Comparison of ENCODE assay signal across 21 cellular contexts in the genomic region with DNA sequence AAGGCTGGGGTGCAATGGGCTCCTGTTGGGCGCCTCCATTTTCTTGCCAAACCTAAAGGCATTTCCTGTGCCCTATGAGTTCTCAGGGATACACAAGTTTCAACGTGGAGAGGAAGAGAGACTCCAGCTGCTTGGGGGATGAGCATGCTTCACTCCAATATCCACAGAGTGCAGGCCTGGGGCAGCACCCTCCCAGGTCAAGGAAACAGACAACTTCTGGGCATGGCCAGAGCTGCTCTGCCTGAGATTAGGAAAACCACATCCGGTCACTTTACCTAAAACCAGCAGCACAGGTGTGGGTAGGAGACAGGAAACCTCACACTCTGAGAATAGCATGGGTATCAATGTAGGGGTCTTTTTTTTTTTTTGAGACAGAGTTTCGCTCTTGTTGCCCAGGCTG. TPM values are rescaled to one million over a fixed set of nuclear protein-coding genes. Genes with fewer than 3 reads are reported as not detected.
DNase-seq lines count a peak whose midpoint lies in the region; ATAC-seq and TF ChIP-seq lines count a peak whose summit lies in the region.
"Had no signal": no experiment of that assay in that cellular context is flagged by ENCODE, and none has a peak within 500 bp of the region (broad histone marks: within the 10 kb centered on the region; RNA-seq: fewer than 3 reads in every experiment).

No MANE protein-coding gene starts in this region.

- ATAC-seq in RWPE2 (ENCODE audit: low read depth) (peak; percentile 42), lower lobe of right lung (no peak), upper lobe of left lung (ENCODE audit: low FRiP score in 2 of 2) (no peak)
- ATAC-seq: activated CD4-positive, CD25-positive, alpha-beta regulatory T cell treated with anti-CD3 and anti-CD28 coated beads, Interleukin-2, amount 50 U/mL, for 24 hours; activated T-cell treated with anti-CD3 and anti-CD28 coated beads, Interleukin-2, amount 50 U/mL, for 4 hours; natural killer cell; SK-N-SH treated with all-trans-retinoic acid at 6 μM for 48 hours had no signal

- H3K36me3 Mint-ChIP-seq in MCF 10A (ENCODE audit: insufficient read depth, unreplicated experiment), result peaks cover 26% of the 10 kb centered on the region

- in situ Hi-C loops in mammary epithelial cell (cut with MboI; ENCODE audit: low sequenced_read_pairs in 2 of 2), result no loop called here

- H3K4me3 ChIP-seq in mammary epithelial cell (replicated peaks in 1 of 3; ENCODE audit: insufficient read depth in 1 of 3, low read depth in 2 of 3, low read length in 3 of 3) (no peak overlapping the region), RWPE2 (ENCODE audit: severe bottlenecking) (no peak overlapping the region), lower lobe of right lung (no peak overlapping the region), upper lobe of left lung (no peak overlapping the region)
- H3K4me3 ChIP-seq: ascending aorta, MG63 had no signal

- intact Hi-C loops in mammary epithelial cell (cut with micrococcal nuclease), result loop anchor here (5.0 kb wide), 1 partner anchor 42 kb away; a partner anchor contains a TSS
- intact Hi-C loops in MCF 10A (cut with micrococcal nuclease), result loop anchor here (5.0 kb wide), 1 partner anchor 73 kb away; a partner anchor contains a TSS
- intact Hi-C loops in lower lobe of right lung (cut with DNase I), result no loop called here

- no peak overlapping the region for H3K9ac ChIP-seq in mammary epithelial cell (ENCODE audit: insufficient read depth, low read length)

- no peak overlapping the region for H3K27ac ChIP-seq in mammary epithelial cell (ENCODE audit: insufficient read depth, low read depth, low read length)
- H3K27ac ChIP-seq in RWPE2 (ENCODE audit: poor library complexity, severe bottlenecking), result peak overlapping the region; percentile 94
- H3K27ac ChIP-seq in lower lobe of right lung, result peak overlapping the region; percentile 14
- H3K27ac ChIP-seq in upper lobe of left lung, result peak overlapping the region in 3 of 4 donors; percentile 65 to 83 (median 69)

- TF ChIP-seq POLR2A in upper lobe of left lung (IDR thresholded peaks at IDR 0.05), result no peak

- no peaks in the 10 kb centered on the region for H3K27me3 Mint-ChIP-seq in MCF 10A (ENCODE audit: insufficient read depth, unreplicated experiment)

- TF ChIP-seq CTCF in mammary epithelial cell (conservative IDR thresholded peaks at IDR 0.05 in 1 of 2, IDR thresholded peaks at IDR 0.05 in 1 of 2; ENCODE audit: extremely low read depth in 1 of 2, insufficient read depth in 1 of 2, low read depth in 1 of 2, low read length in 2 of 2) (no peak), MCF 10A (IDR thresholded peaks at IDR 0.05; ENCODE audit: unreplicated experiment) (no peak), RWPE2 (IDR thresholded peaks at IDR 0.05; ENCODE audit: poor library complexity, severe bottlenecking) (no peak), lower lobe of right lung (IDR thresholded peaks at IDR 0.05) (no peak), upper lobe of left lung (IDR thresholded peaks at IDR 0.05) (no peak)

- no TSS peak for BruUV-seq in mammary epithelial cell (replicated peaks; lab: Mats Ljungman, UMichigan)
- BruUV-seq in MCF 10A (replicated peaks; lab: Mats Ljungman, UMichigan), result no TSS peak

- no peak overlapping the region for H3K4me3 Mint-ChIP-seq in MCF 10A (ENCODE audit: unreplicated experiment)
- H3K4me3 Mint-ChIP-seq: activated T-cell treated with anti-CD3 and anti-CD28 coated beads, Interleukin-2, amount 50 U/mL, for 4 hours; natural killer cell had no signal

- TF ChIP-seq EP300 in upper lobe of left lung (IDR thresholded peaks at IDR 0.05), result no peak

- H3K4me2 ChIP-seq in mammary epithelial cell (ENCODE audit: insufficient read depth, low read depth, low read length), result no peak overlapping the region

- no peaks in the 10 kb centered on the region for H4K20me1 ChIP-seq in mammary epithelial cell (ENCODE audit: insufficient read depth, low read length)

- H3K4me1 Mint-ChIP-seq in MCF 10A (ENCODE audit: insufficient read depth, unreplicated experiment), result peaks cover 23% of the 10 kb centered on the region

- no peak overlapping the region for H2AFZ ChIP-seq in mammary epithelial cell (ENCODE audit: low read depth, low read length)

- no peak overlapping the region for H3K27ac Mint-ChIP-seq in MCF 10A (ENCODE audit: low read depth, unreplicated experiment)

- WGBS in mammary epithelial cell (ENCODE audit: low coverage, missing lambda C conversion rate), result 60% methylated on average over 3 of the region's 4 CpGs
- 75 to 93% methylated on average over 3 to 4 of the region's 4 CpGs for WGBS in upper lobe of left lung, 2 donors

- peaks cover 33% of the 10 kb centered on the region for H3K79me2 ChIP-seq in mammary epithelial cell (ENCODE audit: insufficient read depth, low read length)

- CTCF ChIA-PET in mammary epithelial cell (lab: Charles Lee; ENCODE audit: low non-redundant PET), result no interaction called here
- CTCF ChIA-PET in MCF 10A (lab: Yijun Ruan, JAX), result interaction anchor here (0.7 kb wide), 1 partner anchor 16 kb away, joined by 3 read pairs; no protein-coding TSS in a partner anchor

- H3K4me1 ChIP-seq in mammary epithelial cell (ENCODE audit: insufficient read depth, low read length) (peaks cover 44% of the 10 kb centered on the region), RWPE2 (ENCODE audit: insufficient read depth, poor library complexity, severe bottlenecking) (peaks cover 44% of the 10 kb centered on the region), lower lobe of right lung (peaks cover 32% of the 10 kb centered on the region), upper lobe of left lung (peaks cover 25 to 49% (median 38%) of the 10 kb centered on the region in 4 donors)

- H3K36me3 ChIP-seq in mammary epithelial cell (ENCODE audit: insufficient read depth, low read length), result peaks cover 12% of the 10 kb centered on the region
- H3K36me3 ChIP-seq in RWPE2 (ENCODE audit: low read depth), result peaks cover 28% of the 10 kb centered on the region
- H3K36me3 ChIP-seq in lower lobe of right lung, result peaks cover 47% of the 10 kb centered on the region
- peaks cover 8 to 47% (median 44%) of the 10 kb centered on the region in 4 donors for H3K36me3 ChIP-seq in upper lobe of left lung

- H3K27me3 ChIP-seq in mammary epithelial cell (ENCODE audit: insufficient read depth, low read length) (no peaks in the 10 kb centered on the region), RWPE2 (ENCODE audit: insufficient read depth, poor library complexity, severe bottlenecking) (no peaks in the 10 kb centered on the region), lower lobe of right lung (ENCODE audit: low read depth) (no peaks in the 10 kb centered on the region), upper lobe of left lung (no peaks in the 10 kb centered on the region)
- H3K27me3 ChIP-seq: ascending aorta, MG63 had no signal

- POLR2A ChIA-PET in MCF 10A (lab: Yijun Ruan, JAX), result no interaction called here

- DNase-seq in mammary epithelial cell, result peak; percentile 29
- DNase-seq in MCF 10A (ENCODE audit: unreplicated experiment), result no peak
- DNase-seq in RWPE2 (ENCODE audit: low spot score), result no peak
- DNase-seq in lower lobe of right lung, result no peak
- DNase-seq in upper lobe of left lung, result no peak
- no peak for DNase-seq in KG1 (lab: John Stamatoyannopoulos, UW)
- no peak for DNase-seq in HK-2 (ENCODE audit: unreplicated experiment)
- DNase-seq in SW480 (ENCODE audit: low spot score), result no peak
- DNase-seq: activated naive CD4-positive, alpha-beta T cell treated with anti-CD3 and anti-CD28 coated beads, Interleukin-2, amount 50 U/mL, for 16 hours; activated T-cell treated with anti-CD3 and anti-CD28 coated beads, Interleukin-2, amount 50 U/mL, for 4 hours; cerebellar nuclear complex; effector memory CD4-positive, alpha-beta T cell; glutamatergic neuron; MG63; natural killer cell; NCI-H226; stimulated activated naive CD4-positive, alpha-beta T cell; T1000 had no signal

- dilution Hi-C loops in mammary epithelial cell (cut with HindIII; ENCODE audit: low sequenced_read_pairs), result no loop called here

- H3K9me3 Mint-ChIP-seq in MCF 10A (ENCODE audit: unreplicated experiment), result no peaks in the 10 kb centered on the region
- H3K9me3 Mint-ChIP-seq: activated T-cell treated with anti-CD3 and anti-CD28 coated beads, Interleukin-2, amount 50 U/mL, for 4 hours; natural killer cell had no signal

- no peaks in the 10 kb centered on the region for H3K9me3 ChIP-seq in mammary epithelial cell (replicated peaks; ENCODE audit: insufficient read depth, low read length)
- H3K9me3 ChIP-seq in RWPE2 (ENCODE audit: severe bottlenecking), result no peaks in the 10 kb centered on the region
- no peaks in the 10 kb centered on the region for H3K9me3 ChIP-seq in lower lobe of right lung
- H3K9me3 ChIP-seq in upper lobe of left lung, result no peaks in the 10 kb centered on the region
- H3K9me3 ChIP-seq: ascending aorta, MG63 had no signal

RNA-seq across cellular contexts. Expression of a gene that starts 28.7 kb away (rescaled TPM):
- total RNA-seq in mammary epithelial cell (10 to 100 TPM; 26.2 to 68.5 TPM), MCF 10A (2022) (58.7 and 69.1 TPM in 2 replicates), lower lobe of right lung (77.7 TPM), upper lobe of left lung (100 to 1,000 TPM in 1 of 6 donors, 10 to 100 TPM in 5; 47.5 to 141 (median 72.1) TPM)
- polyA plus RNA-seq in mammary epithelial cell, result 41.1 TPM
- polyA minus RNA-seq in mammary epithelial cell, result 58.2 TPM

RNA-seq across cellular contexts. Expression of a gene that starts 42.3 kb away (rescaled TPM):
- total RNA-seq in mammary epithelial cell (10 to 100 TPM; 17.0 to 48.5 TPM), MCF 10A (2022) (54.7 and 71.4 TPM in 2 replicates), lower lobe of right lung (41.3 TPM), upper lobe of left lung (10 to 100 TPM; 25.1 to 75.7 (median 44.5) TPM)
- 13.9 TPM for polyA plus RNA-seq in mammary epithelial cell
- 5.3 TPM for polyA minus RNA-seq in mammary epithelial cell
